Comparison of ENCODE assay signal across 9 cellular contexts in genomic region chr17:28494445-28495188, GRCh38. TPM values are rescaled to one million over a fixed set of nuclear protein-coding genes. Genes with fewer than 3 reads are reported as not detected.
DNase-seq lines count a peak whose midpoint lies in the region; ATAC-seq and TF ChIP-seq lines count a peak whose summit lies in the region.
"Had no signal": no experiment of that assay in that cellular context is flagged by ENCODE, and none has a peak within 500 bp of the region (broad histone marks: within the 10 kb centered on the region; RNA-seq: fewer than 3 reads in every experiment).

No MANE protein-coding gene starts in this region.

- peak; percentile 26 to 42 for DNase-seq in NCI-H187 (lab: John Stamatoyannopoulos, UW)
- no peak for DNase-seq in NCI-H187 treated with DMSO at 0.1 percent for 48 hours (lab: John Stamatoyannopoulos, UW)
- peak; percentile 63 for DNase-seq in LoVo (ENCODE audit: low spot score)
- DNase-seq in SK-N-MC (ENCODE audit: low read depth, low spot score): peak; percentile 10
- DNase-seq in activated naive CD4-positive, alpha-beta T cell treated with anti-CD3 and anti-CD28 coated beads for 36 hours: peak; percentile 89
- DNase-seq in head of caudate nucleus: peak; percentile 72 to 92 (median 84)
- DNase-seq in progenitor cell of endocrine pancreas (ENCODE audit: low spot score, unreplicated experiment): peak; percentile 72
- peak; percentile 82 to 90 for DNase-seq in aorta

- H3K27me3 Mint-ChIP-seq in activated naive CD4-positive, alpha-beta T cell treated with anti-CD3 and anti-CD28 coated beads for 36 hours (ENCODE audit: low read depth): no peaks in the 10 kb centered on the region
- no peaks in the 10 kb centered on the region for H3K27me3 Mint-ChIP-seq in progenitor cell of endocrine pancreas
- H3K27me3 Mint-ChIP-seq: stimulated activated naive CD8-positive, alpha-beta T cell treated with anti-CD3 and anti-CD28 coated beads, Interleukin-15, Interleukin-2, amounts not matched to agents 100 ng/mL and 50 ng/mL, for 24 hours had no signal

- no peaks in the 10 kb centered on the region for H3K9me3 ChIP-seq in SK-N-MC (ENCODE audit: low read depth, low read length)
- no peaks in the 10 kb centered on the region for H3K9me3 ChIP-seq in aorta (ENCODE audit: control insufficient read depth, low read length)

- H3K4me1 ChIP-seq in aorta (ENCODE audit: control insufficient read depth in 1 of 2, insufficient read depth in 2 of 2, low read length in 2 of 2): no peaks in the 10 kb centered on the region

- WGBS in aorta, 2 donors: 29 to 33% methylated on average over 15 of the region's 15 CpGs

- no peaks in the 10 kb centered on the region for H3K36me3 ChIP-seq in SK-N-MC (ENCODE audit: insufficient read depth, low read length)
- H3K36me3 ChIP-seq in aorta (ENCODE audit: control insufficient read depth in 1 of 2, insufficient read depth in 2 of 2, low read length in 1 of 2): no peaks in the 10 kb centered on the region

- no peak overlapping the region for H3K4me3 ChIP-seq in SK-N-MC
- no peak overlapping the region for H3K4me3 ChIP-seq in aorta (ENCODE audit: low read length in 2 of 2)

- H3K9ac ChIP-seq in SK-N-MC (ENCODE audit: insufficient read length): no peak overlapping the region

- intact Hi-C loops in activated naive CD4-positive, alpha-beta T cell treated with anti-CD3 and anti-CD28 coated beads for 36 hours (cut with micrococcal nuclease): loop anchor here (1.0 to 2.0 kb wide), 3 partner anchors 46 to 119 kb away; no protein-coding TSS in a partner anchor
- intact Hi-C loops in head of caudate nucleus (cut with DNase I) (loop anchor here (5.0 to 10.0 kb wide), 2 partner anchors 43 to 120 kb away; partner anchors contain the start of gene RSKR), aorta (cut with DNase I) (loop anchor here (1.0 to 5.0 kb wide), 3 partner anchors 46 to 118 kb away; partner anchors contain the start of gene RSKR (in 2 of the 2))

- H3K36me3 Mint-ChIP-seq in activated naive CD4-positive, alpha-beta T cell treated with anti-CD3 and anti-CD28 coated beads for 36 hours (ENCODE audit: low read depth): no peaks in the 10 kb centered on the region
- H3K36me3 Mint-ChIP-seq in progenitor cell of endocrine pancreas (ENCODE audit: insufficient read depth): no peaks in the 10 kb centered on the region

- peaks cover 0 to 1% of the 10 kb centered on the region in 2 donors for H3K27me3 ChIP-seq in aorta (ENCODE audit: control insufficient read depth in 1 of 2, insufficient read depth in 2 of 2, low read length in 1 of 2)

- no peaks in the 10 kb centered on the region for H3K4me1 Mint-ChIP-seq in activated naive CD4-positive, alpha-beta T cell treated with anti-CD3 and anti-CD28 coated beads for 36 hours (ENCODE audit: low read depth)
- peaks cover 28% of the 10 kb centered on the region for H3K4me1 Mint-ChIP-seq in progenitor cell of endocrine pancreas (ENCODE audit: low read depth)

- TF ChIP-seq CTCF in progenitor cell of endocrine pancreas (IDR thresholded peaks at IDR 0.05; ENCODE audit: unreplicated experiment): peak; percentile 91

- no peaks in the 10 kb centered on the region for H3K9me3 Mint-ChIP-seq in activated naive CD4-positive, alpha-beta T cell treated with anti-CD3 and anti-CD28 coated beads for 36 hours
- H3K9me3 Mint-ChIP-seq in progenitor cell of endocrine pancreas (ENCODE audit: low read depth): no peaks in the 10 kb centered on the region
- H3K9me3 Mint-ChIP-seq: stimulated activated naive CD8-positive, alpha-beta T cell treated with anti-CD3 and anti-CD28 coated beads, Interleukin-15, Interleukin-2, amounts not matched to agents 100 ng/mL and 50 ng/mL, for 24 hours had no signal

- H3K4me3 Mint-ChIP-seq in activated naive CD4-positive, alpha-beta T cell treated with anti-CD3 and anti-CD28 coated beads for 36 hours: no peak overlapping the region
- no peak overlapping the region for H3K4me3 Mint-ChIP-seq in progenitor cell of endocrine pancreas (ENCODE audit: low read depth)
- H3K4me3 Mint-ChIP-seq: stimulated activated naive CD8-positive, alpha-beta T cell treated with anti-CD3 and anti-CD28 coated beads, Interleukin-15, Interleukin-2, amounts not matched to agents 100 ng/mL and 50 ng/mL, for 24 hours had no signal

- no peak for ATAC-seq in aorta (ENCODE audit: low FRiP score)

- H3K27ac ChIP-seq in SK-N-MC (no peak overlapping the region), aorta (ENCODE audit: low read depth in 1 of 2, low read length in 2 of 2) (no peak overlapping the region)

- H3K27ac Mint-ChIP-seq in activated naive CD4-positive, alpha-beta T cell treated with anti-CD3 and anti-CD28 coated beads for 36 hours: no peak overlapping the region
- no peak overlapping the region for H3K27ac Mint-ChIP-seq in progenitor cell of endocrine pancreas
- H3K27ac Mint-ChIP-seq: stimulated activated naive CD8-positive, alpha-beta T cell treated with anti-CD3 and anti-CD28 coated beads, Interleukin-15, Interleukin-2, amounts not matched to agents 100 ng/mL and 50 ng/mL, for 24 hours had no signal

- CTCF ChIA-PET in activated naive CD4-positive, alpha-beta T cell treated with anti-CD3 and anti-CD28 coated beads for 36 hours (lab: Charles Lee): interaction anchor here (0.8 to 7.4 kb wide), 13 partner anchors 8 to 116 kb away, joined by 3 to 51 read pairs (median 3); no protein-coding TSS in a partner anchor

RNA-seq across cellular contexts. Expression of gene FOXN1, which starts 11.5 kb away (rescaled TPM):
- not detected for total RNA-seq in activated naive CD4-positive, alpha-beta T cell treated with anti-CD3 and anti-CD28 coated beads for 36 hours
- total RNA-seq in progenitor cell of endocrine pancreas (0.07 TPM in 1 of 2 replicates, not detected in the other), aorta (not detected)
- polyA plus RNA-seq in aorta: not detected

RNA-seq across cellular contexts. Expression of gene SLC13A2, which starts 21.2 kb away (rescaled TPM):
- not detected for total RNA-seq in activated naive CD4-positive, alpha-beta T cell treated with anti-CD3 and anti-CD28 coated beads for 36 hours
- total RNA-seq in progenitor cell of endocrine pancreas (0.29 and 0.31 TPM in 2 replicates), aorta (not detected)
- 10 to 100 TPM in 1 of 2 donors, not detected in 1; 23.8 TPM for polyA plus RNA-seq in aorta

RNA-seq across cellular contexts. Expression of gene UNC119, which starts 57.8 kb away (rescaled TPM):
- 10 to 100 TPM; 48.6 to 50.3 TPM for total RNA-seq in activated naive CD4-positive, alpha-beta T cell treated with anti-CD3 and anti-CD28 coated beads for 36 hours
- total RNA-seq in progenitor cell of endocrine pancreas: 41.3 and 46.7 TPM in 2 replicates
- 10 to 100 TPM; 17.4 to 25.7 TPM for total RNA-seq in aorta
- polyA plus RNA-seq in aorta: 10 to 100 TPM; 18.7 to 36.6 TPM
